In the genomic region with DNA sequence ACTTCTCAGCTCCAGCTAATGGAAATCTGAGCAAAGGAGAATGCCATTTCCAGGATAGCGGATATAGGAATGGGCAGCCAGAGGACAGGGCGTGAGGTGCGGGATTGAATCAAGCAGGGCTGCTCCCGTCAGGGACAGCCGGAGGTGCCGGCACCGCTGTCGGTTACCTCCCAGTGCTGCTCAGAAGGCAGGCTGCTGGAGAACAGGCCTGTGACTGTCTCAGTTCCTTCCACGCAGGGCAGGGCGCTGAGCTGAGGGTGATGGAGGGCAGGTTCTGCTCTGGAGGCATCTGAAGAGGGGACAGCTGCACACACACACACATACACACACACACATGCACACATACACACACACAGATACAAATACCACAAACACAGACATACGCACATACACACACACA, we compare ENCODE assay signal across 20 cellular contexts.
DNase-seq lines count a peak whose midpoint lies in the region; ATAC-seq lines count a peak whose summit lies in the region.
"Had no signal": no experiment of that assay in that cellular context is flagged by ENCODE, and none has a peak within 500 bp of the region (broad histone marks: within the 10 kb centered on the region; RNA-seq: fewer than 3 reads in every experiment).

No MANE protein-coding gene starts in this region.

- H2AK5ac ChIP-seq in trophoblast cell (ENCODE audit: low read length), result no peak overlapping the region

- H3K79me1 ChIP-seq in trophoblast cell (ENCODE audit: low read length), result no peaks in the 10 kb centered on the region

- H2BK5ac ChIP-seq in trophoblast cell (ENCODE audit: low read depth, low read length, poor library complexity), result no peak overlapping the region

- H3K18ac ChIP-seq in trophoblast cell (ENCODE audit: low read length), result no peak overlapping the region

- H3K27me3 ChIP-seq in trophoblast cell (ENCODE audit: insufficient read depth, low read length), result no peaks in the 10 kb centered on the region

- H3K27ac ChIP-seq in trophoblast cell (ENCODE audit: low read depth, low read length), result no peak overlapping the region
- H3K27ac ChIP-seq: A549 had no signal

- WGBS in trophoblast cell (ENCODE audit: extremely low coverage, insufficient coverage, insufficient read length), result no CpG with 5 or more reads among the region's 11 CpGs

- no peak overlapping the region for H3K4ac ChIP-seq in trophoblast cell (ENCODE audit: low read depth, low read length)

- no peak overlapping the region for H2BK12ac ChIP-seq in trophoblast cell (ENCODE audit: low read length)

- no peak overlapping the region for H2BK120ac ChIP-seq in trophoblast cell (ENCODE audit: insufficient read depth, low read length, poor library complexity)

- peaks cover 2% of the 10 kb centered on the region for H3K9me3 ChIP-seq in trophoblast cell (ENCODE audit: insufficient read depth, low read depth, low read length)
- H3K9me3 ChIP-seq: A549, HAP-1 had no signal

- H3K4me3 ChIP-seq in iPS-11a (ENCODE audit: low read depth, low read length) (peak overlapping the region; percentile 4), trophoblast cell (ENCODE audit: low read depth, low read length) (no peak overlapping the region)
- H3K4me3 ChIP-seq: A549, GM12878, GM23338, HAP-1 had no signal

- H3K36me3 ChIP-seq in trophoblast cell (ENCODE audit: control insufficient read depth in 1 of 2, insufficient read depth in 2 of 2, low read length in 2 of 2), result peaks cover 45 to 64% of the 10 kb centered on the region in 2 experiments
- H3K36me3 ChIP-seq: HAP-1 had no signal

- no peaks in the 10 kb centered on the region for H3K79me2 ChIP-seq in trophoblast cell (ENCODE audit: control insufficient read depth, insufficient read depth, low read length, poor library complexity)

- no peak overlapping the region for H3K4me2 ChIP-seq in trophoblast cell (ENCODE audit: low read length)
- H3K4me2 ChIP-seq: A549, GM23338 had no signal

- H4K91ac ChIP-seq in trophoblast cell (ENCODE audit: low read depth, low read length), result no peak overlapping the region

- intact Hi-C loops in cardiac septum (cut with DNase I), result no loop called here
- intact Hi-C loops in left ventricle myocardium superior (cut with micrococcal nuclease), result no loop called here

- DNase-seq in cardiac septum (ENCODE audit: low spot score) (peak; percentile 69), left ventricle myocardium superior (no peak), trophoblast cell (no peak), AG20443 (ENCODE audit: low spot score) (no peak)
- DNase-seq in stimulated activated CD4-positive, alpha-beta T cell treated with anti-CD3 and anti-CD28 coated beads, Interleukin-2, amount 100 ng/mL, for 48 hours, result no peak
- DNase-seq: 8988T; ACHN; C1 segment of cervical spinal cord; Calu3; CD4-positive, alpha-beta memory T cell; COR-L47; DMS79; EL; GDM1; HFFc6 had no signal

- H4K8ac ChIP-seq in trophoblast cell (ENCODE audit: low read depth, low read length), result no peak overlapping the region

- H2AFZ ChIP-seq in trophoblast cell (ENCODE audit: insufficient read depth, low read length, poor library complexity), result no peak overlapping the region
- H2AFZ ChIP-seq: GM23338 had no signal

- H3K4me1 ChIP-seq in trophoblast cell (ENCODE audit: control insufficient read depth in 1 of 2, insufficient read depth in 2 of 2, low read length in 2 of 2), result peaks cover 9 to 16% of the 10 kb centered on the region in 2 experiments
- H3K4me1 ChIP-seq: A549 had no signal

- no peak overlapping the region for H4K12ac ChIP-seq in trophoblast cell (ENCODE audit: low read depth, low read length)

- no peak overlapping the region for H3K14ac ChIP-seq in trophoblast cell (ENCODE audit: low read length)

- H3K23ac ChIP-seq in trophoblast cell (ENCODE audit: low read length), result no peak overlapping the region

- peak overlapping the region; percentile 39 for H3K9ac ChIP-seq in trophoblast cell (ENCODE audit: low read length)

- no peak for ATAC-seq in left ventricle myocardium superior
- ATAC-seq: A549, GM12878, GM23338 had no signal
